40 cellular contexts compared by ENCODE assay signal in the genomic region with DNA sequence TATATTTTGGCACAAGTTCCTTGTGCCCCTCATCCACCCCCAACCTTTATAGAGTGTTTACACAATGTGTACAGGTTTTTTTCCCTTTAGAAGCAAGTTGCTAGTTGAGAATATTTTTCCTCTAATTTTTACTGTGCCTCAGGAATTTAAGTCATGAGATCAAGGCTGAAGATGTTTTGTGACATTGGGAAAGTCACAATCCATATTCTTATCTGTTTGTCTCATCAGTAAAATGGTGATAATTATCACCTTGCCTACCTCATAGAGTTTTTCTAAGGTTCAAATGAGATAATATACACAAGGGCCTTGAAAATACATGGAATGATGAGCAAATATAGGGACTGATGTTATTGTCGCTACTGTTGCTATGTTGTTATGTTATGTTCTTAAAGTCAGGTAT.
"Had no signal": no experiment of that assay in that cellular context is flagged by ENCODE, and none has a peak within 500 bp of the region (broad histone marks: within the 10 kb centered on the region; RNA-seq: fewer than 3 reads in every experiment).

No MANE protein-coding gene starts in this region.

- DNase-seq: activated effector memory CD4-positive, alpha-beta T cell treated with anti-CD3 and anti-CD28 coated beads, Interleukin-2, amount 50 U/mL, for 16 hours; activated effector memory CD4-positive, alpha-beta T cell treated with Interleukin-2 at 50 U/mL for 16 hours; activated gamma-delta T cell; activated gamma-delta T cell treated with Interleukin-2 at 50 U/mL for 16 hours; activated naive CD4-positive, alpha-beta T cell; activated naive CD4-positive, alpha-beta T cell treated with anti-CD3 and anti-CD28 coated beads for 36 hours; activated naive CD4-positive, alpha-beta T cell treated with anti-CD3 and anti-CD28 coated beads, Interleukin-2, amount 10 ng/mL, durations not matched to agents 7 days and 5 days; activated naive CD4-positive, alpha-beta T cell treated with anti-CD3 and anti-CD28 coated beads, Interleukin-2, amount 50 U/mL, for 16 hours; activated naive CD4-positive, alpha-beta T cell treated with Interleukin-2 at 50 U/mL for 16 hours; activated naive CD8-positive, alpha-beta T cell treated with anti-CD3 and anti-CD28 coated beads for 36 hours; activated naive CD8-positive, alpha-beta T cell treated with anti-CD3 and anti-CD28 coated beads, Interleukin-2, amount 10 ng/mL, durations not matched to agents 7 days and 5 days; activated naive CD8-positive, alpha-beta T cell treated with anti-CD3 and anti-CD28 coated beads, Interleukin-2, amount 50 U/mL, for 24 hours; activated T-cell treated with anti-CD3 and anti-CD28 coated beads for 4 hours; activated T-cell treated with anti-CD3 and anti-CD28 coated beads, Interleukin-2, amount 50 U/mL, for 1 hour; activated T-cell treated with anti-CD3 and anti-CD28 coated beads, Interleukin-2, amount 50 U/mL, for 24 hours; activated T-cell treated with anti-CD3 and anti-CD28 coated beads, Interleukin-2, amount 50 U/mL, for 4 hours; activated T-cell treated with anti-CD3 and anti-CD28 coated beads, Interleukin-2, amount 50 U/mL, for 48 hours; activated T-cell treated with anti-CD3 and anti-CD28 coated beads, Interleukin-2, amount 50 U/mL, for 72 hours; adrenal gland; amniotic stem cell; amygdala; anterior cingulate cortex; aorta; body of pancreas; brain microvascular endothelial cell; caudate nucleus; central memory CD4-positive, alpha-beta T cell; cerebellar nuclear complex had no signal

- H3K9me3 Mint-ChIP-seq: activated naive CD4-positive, alpha-beta T cell treated with anti-CD3 and anti-CD28 coated beads for 36 hours; activated naive CD4-positive, alpha-beta T cell treated with anti-CD3 and anti-CD28 coated beads, Interleukin-2, amount 10 ng/mL, durations not matched to agents 7 days and 5 days; activated naive CD4-positive, alpha-beta T cell treated with anti-CD3 and anti-CD28 coated beads, Interleukin-2, amount 50 U/mL, for 24 hours; activated naive CD4-positive, alpha-beta T cell treated with anti-CD3 and anti-CD28 coated beads, Interleukin-2, amount 50 U/mL, for 72 hours; activated naive CD8-positive, alpha-beta T cell treated with anti-CD3 and anti-CD28 coated beads, Interleukin-2, amount 10 ng/mL, durations not matched to agents 7 days and 5 days; activated naive CD8-positive, alpha-beta T cell treated with anti-CD3 and anti-CD28 coated beads, Interleukin-2, amount 50 U/mL, for 24 hours; activated T-cell treated with anti-CD3 and anti-CD28 coated beads, Interleukin-2, amount 50 U/mL, for 4 hours; activated T-cell treated with anti-CD3 and anti-CD28 coated beads, Interleukin-2, amount 50 U/mL, for 72 hours; activated T-helper 1 cell treated with anti-CD3 and anti-CD28 coated beads, Interleukin-12 subunit alpha, Interleukin-12 subunit beta, Interleukin-2, Interleukin-4 antibody, amounts not matched to agents 30 ng/mL and 10 ng/mL and 1 ng/mL, durations not matched to agents 14 hours and 24 hours and 36 hours; activated T-helper 17 cell treated with anti-CD3 and anti-CD28 coated beads, Interleukin-2, amount 50 U/mL, for 72 hours; activated T-helper 2 cell treated with anti-CD3 and anti-CD28 coated beads, Interferon-gamma antibody, Interleukin-2, Interleukin-4, amounts not matched to agents 10 μg/mL and 5 μg/mL and 100 μg/mL, durations not matched to agents 14 hours and 24 hours and 36 hours; central memory CD8-positive, alpha-beta T cell had no signal

- H3K27ac Mint-ChIP-seq: activated naive CD4-positive, alpha-beta T cell treated with anti-CD3 and anti-CD28 coated beads for 36 hours; activated naive CD4-positive, alpha-beta T cell treated with anti-CD3 and anti-CD28 coated beads, Interleukin-2, amount 10 ng/mL, durations not matched to agents 7 days and 5 days; activated naive CD4-positive, alpha-beta T cell treated with anti-CD3 and anti-CD28 coated beads, Interleukin-2, amount 50 U/mL, for 24 hours; activated naive CD4-positive, alpha-beta T cell treated with anti-CD3 and anti-CD28 coated beads, Interleukin-2, amount 50 U/mL, for 72 hours; activated naive CD8-positive, alpha-beta T cell; activated naive CD8-positive, alpha-beta T cell treated with anti-CD3 and anti-CD28 coated beads for 36 hours; activated naive CD8-positive, alpha-beta T cell treated with anti-CD3 and anti-CD28 coated beads, Interleukin-2, amount 10 ng/mL, durations not matched to agents 7 days and 5 days; activated naive CD8-positive, alpha-beta T cell treated with anti-CD3 and anti-CD28 coated beads, Interleukin-2, amount 50 U/mL, for 24 hours; activated T-cell treated with anti-CD3 and anti-CD28 coated beads, Interleukin-2, amount 50 U/mL, for 24 hours; activated T-cell treated with anti-CD3 and anti-CD28 coated beads, Interleukin-2, amount 50 U/mL, for 72 hours; activated T-helper 1 cell treated with anti-CD3 and anti-CD28 coated beads, Interleukin-12 subunit alpha, Interleukin-12 subunit beta, Interleukin-2, Interleukin-4 antibody, amounts not matched to agents 30 ng/mL and 10 ng/mL and 1 ng/mL, durations not matched to agents 14 hours and 24 hours and 36 hours; activated T-helper 17 cell treated with anti-CD3 and anti-CD28 coated beads, Interleukin-2, amount 50 U/mL, for 72 hours; activated T-helper 2 cell treated with anti-CD3 and anti-CD28 coated beads, Interferon-gamma antibody, Interleukin-2, Interleukin-4, amounts not matched to agents 10 μg/mL and 5 μg/mL and 100 μg/mL, durations not matched to agents 14 hours and 24 hours and 36 hours; brain had no signal

- H3K4me3 Mint-ChIP-seq: activated naive CD4-positive, alpha-beta T cell treated with anti-CD3 and anti-CD28 coated beads for 36 hours; activated naive CD4-positive, alpha-beta T cell treated with anti-CD3 and anti-CD28 coated beads, Interleukin-2, amount 10 ng/mL, durations not matched to agents 7 days and 5 days; activated naive CD4-positive, alpha-beta T cell treated with anti-CD3 and anti-CD28 coated beads, Interleukin-2, amount 50 U/mL, for 24 hours; activated naive CD8-positive, alpha-beta T cell; activated naive CD8-positive, alpha-beta T cell treated with anti-CD3 and anti-CD28 coated beads for 36 hours; activated naive CD8-positive, alpha-beta T cell treated with anti-CD3 and anti-CD28 coated beads, Interleukin-2, amount 10 ng/mL, durations not matched to agents 7 days and 5 days; activated naive CD8-positive, alpha-beta T cell treated with anti-CD3 and anti-CD28 coated beads, Interleukin-2, amount 50 U/mL, for 24 hours; activated T-cell treated with anti-CD3 and anti-CD28 coated beads, Interleukin-2, amount 50 U/mL, for 24 hours; activated T-cell treated with anti-CD3 and anti-CD28 coated beads, Interleukin-2, amount 50 U/mL, for 4 hours; activated T-cell treated with anti-CD3 and anti-CD28 coated beads, Interleukin-2, amount 50 U/mL, for 72 hours; activated T-helper 1 cell treated with anti-CD3 and anti-CD28 coated beads, Interleukin-12 subunit alpha, Interleukin-12 subunit beta, Interleukin-2, Interleukin-4 antibody, amounts not matched to agents 30 ng/mL and 10 ng/mL and 1 ng/mL, durations not matched to agents 14 hours and 24 hours and 36 hours; activated T-helper 17 cell treated with anti-CD3 and anti-CD28 coated beads, Interleukin-2, amount 50 U/mL, for 72 hours; brain; central memory CD8-positive, alpha-beta T cell had no signal

- H3K4me1 Mint-ChIP-seq: activated naive CD4-positive, alpha-beta T cell treated with anti-CD3 and anti-CD28 coated beads, Interleukin-2, amount 10 ng/mL, durations not matched to agents 7 days and 5 days; activated naive CD4-positive, alpha-beta T cell treated with anti-CD3 and anti-CD28 coated beads, Interleukin-2, amount 50 U/mL, for 24 hours; activated naive CD8-positive, alpha-beta T cell treated with anti-CD3 and anti-CD28 coated beads for 36 hours; activated naive CD8-positive, alpha-beta T cell treated with anti-CD3 and anti-CD28 coated beads, Interleukin-2, amount 10 ng/mL, durations not matched to agents 7 days and 5 days; activated naive CD8-positive, alpha-beta T cell treated with anti-CD3 and anti-CD28 coated beads, Interleukin-2, amount 50 U/mL, for 24 hours; activated T-helper 17 cell treated with anti-CD3 and anti-CD28 coated beads, Interleukin-2, amount 50 U/mL, for 72 hours; brain; central memory CD8-positive, alpha-beta T cell had no signal

- H3K4me3 ChIP-seq: adrenal gland, ascending aorta, body of pancreas, breast epithelium, cardiac muscle cell had no signal

- ATAC-seq: activated naive CD4-positive, alpha-beta T cell treated with anti-CD3 and anti-CD28 coated beads, Interleukin-2, amount 50 U/mL, for 72 hours; activated naive CD8-positive, alpha-beta T cell treated with anti-CD3 and anti-CD28 coated beads, Interleukin-2, amount 50 U/mL, for 24 hours; activated T-cell treated with anti-CD3 and anti-CD28 coated beads, Interleukin-2, amount 50 U/mL, for 4 hours; activated T-cell treated with anti-CD3 and anti-CD28 coated beads, Interleukin-2, amount 50 U/mL, for 72 hours; activated T-helper 17 cell treated with anti-CD3 and anti-CD28 coated beads, Interleukin-2, amount 50 U/mL, for 72 hours; body of pancreas had no signal

- H3K36me3 Mint-ChIP-seq: activated naive CD4-positive, alpha-beta T cell treated with anti-CD3 and anti-CD28 coated beads, Interleukin-2, amount 10 ng/mL, durations not matched to agents 7 days and 5 days; activated naive CD4-positive, alpha-beta T cell treated with anti-CD3 and anti-CD28 coated beads, Interleukin-2, amount 50 U/mL, for 24 hours; activated naive CD4-positive, alpha-beta T cell treated with anti-CD3 and anti-CD28 coated beads, Interleukin-2, amount 50 U/mL, for 72 hours; activated naive CD8-positive, alpha-beta T cell; activated naive CD8-positive, alpha-beta T cell treated with anti-CD3 and anti-CD28 coated beads for 36 hours; activated naive CD8-positive, alpha-beta T cell treated with anti-CD3 and anti-CD28 coated beads, Interleukin-2, amount 10 ng/mL, durations not matched to agents 7 days and 5 days; brain had no signal

- H3K27ac ChIP-seq: adrenal gland, ascending aorta, body of pancreas, brain microvascular endothelial cell, breast epithelium, cardiac muscle cell had no signal

- H3K36me3 ChIP-seq: adrenal gland, ascending aorta, brain microvascular endothelial cell, breast epithelium, cardiac muscle cell had no signal

- H3K4me1 ChIP-seq: adrenal gland, ascending aorta, body of pancreas, breast epithelium had no signal

- H3K9me3 ChIP-seq: adrenal gland, ascending aorta, body of pancreas, breast epithelium had no signal

- H3K27me3 ChIP-seq: ascending aorta, body of pancreas, brain microvascular endothelial cell, cardiac muscle cell had no signal

- H3K27me3 Mint-ChIP-seq: activated naive CD4-positive, alpha-beta T cell treated with anti-CD3 and anti-CD28 coated beads, Interleukin-2, amount 10 ng/mL, durations not matched to agents 7 days and 5 days; activated naive CD8-positive, alpha-beta T cell treated with anti-CD3 and anti-CD28 coated beads for 36 hours; activated naive CD8-positive, alpha-beta T cell treated with anti-CD3 and anti-CD28 coated beads, Interleukin-2, amount 10 ng/mL, durations not matched to agents 7 days and 5 days; activated naive CD8-positive, alpha-beta T cell treated with anti-CD3 and anti-CD28 coated beads, Interleukin-2, amount 50 U/mL, for 24 hours; brain had no signal

- FAIRE-seq: bronchial epithelial cell had no signal
